In the genomic region with DNA sequence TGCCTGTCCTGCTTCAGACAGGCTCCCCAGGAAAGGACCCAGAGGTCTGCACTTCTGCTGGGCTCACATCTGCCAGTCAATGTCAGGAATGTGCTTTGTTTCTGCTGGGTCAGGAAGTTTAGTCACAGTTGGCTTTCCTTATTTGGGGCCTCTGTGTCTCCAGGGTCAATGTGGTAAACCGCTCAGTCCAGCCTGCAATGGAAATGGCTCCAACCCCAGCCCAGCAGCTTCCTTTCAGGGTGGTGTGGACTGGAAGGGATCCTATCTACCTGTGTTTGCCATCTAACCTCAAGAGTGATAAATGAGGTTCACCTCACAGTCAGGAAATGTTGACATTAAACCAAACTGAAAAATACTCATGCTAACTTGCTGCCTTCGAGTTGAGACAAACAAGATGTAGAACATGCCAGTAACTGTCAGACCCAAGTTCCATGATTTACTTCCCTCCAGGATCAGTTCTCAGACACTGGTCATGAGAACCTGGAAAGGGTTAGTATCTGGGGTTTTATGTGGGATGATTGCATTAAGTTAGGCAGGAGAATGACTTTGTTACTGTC, we compare ENCODE assay signal across 1 cellular context.
A peak's percentile ranks its signal among the peaks of the same experiment; 100 is the strongest.
TF ChIP-seq lines count a peak whose summit lies in the region.

No MANE protein-coding gene starts in this region.

TF ChIP-seq in K562, 482 proteins besides CTCF, POLR2A, EP300 and RAD21 (continued from another document and continues in another):
- TF ChIP-seq, protein P1, sequence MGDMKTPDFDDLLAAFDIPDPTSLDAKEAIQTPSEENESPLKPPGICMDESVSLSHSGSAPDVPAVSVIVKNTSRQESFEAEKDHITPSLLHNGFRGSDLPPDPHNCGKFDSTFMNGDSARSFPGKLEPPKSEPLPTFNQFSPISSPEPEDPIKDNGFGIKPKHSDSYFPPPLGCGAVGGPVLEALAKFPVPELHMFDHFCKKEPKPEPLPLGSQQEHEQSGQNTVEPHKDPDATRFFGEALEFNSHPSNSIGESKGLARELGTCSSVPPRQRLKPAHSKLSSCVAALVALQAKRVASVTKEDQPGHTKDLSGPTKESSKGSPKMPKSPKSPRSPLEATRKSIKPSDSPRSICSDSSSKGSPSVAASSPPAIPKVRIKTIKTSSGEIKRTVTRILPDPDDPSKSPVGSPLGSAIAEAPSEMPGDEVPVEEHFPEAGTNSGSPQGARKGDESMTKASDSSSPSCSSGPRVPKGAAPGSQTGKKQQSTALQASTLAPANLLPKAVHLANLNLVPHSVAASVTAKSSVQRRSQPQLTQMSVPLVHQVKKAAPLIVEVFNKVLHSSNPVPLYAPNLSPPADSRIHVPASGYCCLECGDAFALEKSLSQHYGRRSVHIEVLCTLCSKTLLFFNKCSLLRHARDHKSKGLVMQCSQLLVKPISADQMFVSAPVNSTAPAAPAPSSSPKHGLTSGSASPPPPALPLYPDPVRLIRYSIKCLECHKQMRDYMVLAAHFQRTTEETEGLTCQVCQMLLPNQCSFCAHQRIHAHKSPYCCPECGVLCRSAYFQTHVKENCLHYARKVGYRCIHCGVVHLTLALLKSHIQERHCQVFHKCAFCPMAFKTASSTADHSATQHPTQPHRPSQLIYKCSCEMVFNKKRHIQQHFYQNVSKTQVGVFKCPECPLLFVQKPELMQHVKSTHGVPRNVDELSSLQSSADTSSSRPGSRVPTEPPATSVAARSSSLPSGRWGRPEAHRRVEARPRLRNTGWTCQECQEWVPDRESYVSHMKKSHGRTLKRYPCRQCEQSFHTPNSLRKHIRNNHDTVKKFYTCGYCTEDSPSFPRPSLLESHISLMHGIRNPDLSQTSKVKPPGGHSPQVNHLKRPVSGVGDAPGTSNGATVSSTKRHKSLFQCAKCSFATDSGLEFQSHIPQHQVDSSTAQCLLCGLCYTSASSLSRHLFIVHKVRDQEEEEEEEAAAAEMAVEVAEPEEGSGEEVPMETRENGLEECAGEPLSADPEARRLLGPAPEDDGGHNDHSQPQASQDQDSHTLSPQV (IDR thresholded peaks at IDR 0.05) = 0 out of 2 replicates have a peak, but pooled peaks have one; percentile 25
- peak in 1 of 2 experiments; percentile 61; a peak in 2 of 4 replicates for TF ChIP-seq HDAC1 (IDR thresholded peaks at IDR 0.05)
- TF ChIP-seq ELF4 (CRISPR knock-in tag; IDR thresholded peaks at IDR 0.05) = 0 out of 2 replicates have a peak, but pooled peaks have one; percentile 19
- 0 out of 2 replicates have a peak, but pooled peaks have one; percentile 29 for TF ChIP-seq SMAD3 (CRISPR knock-in tag; conservative IDR thresholded peaks at IDR 0.05)
- TF ChIP-seq GABPA (tag; conservative IDR thresholded peaks at IDR 0.05; ENCODE audit: low read depth) = 0 out of 2 replicates have a peak, but pooled peaks have one; percentile 20
- peak; percentile 57; the same call in 1 of the 2 replicates for TF ChIP-seq HDAC2 (IDR thresholded peaks at IDR 0.05)
- TF ChIP-seq, protein P2, sequence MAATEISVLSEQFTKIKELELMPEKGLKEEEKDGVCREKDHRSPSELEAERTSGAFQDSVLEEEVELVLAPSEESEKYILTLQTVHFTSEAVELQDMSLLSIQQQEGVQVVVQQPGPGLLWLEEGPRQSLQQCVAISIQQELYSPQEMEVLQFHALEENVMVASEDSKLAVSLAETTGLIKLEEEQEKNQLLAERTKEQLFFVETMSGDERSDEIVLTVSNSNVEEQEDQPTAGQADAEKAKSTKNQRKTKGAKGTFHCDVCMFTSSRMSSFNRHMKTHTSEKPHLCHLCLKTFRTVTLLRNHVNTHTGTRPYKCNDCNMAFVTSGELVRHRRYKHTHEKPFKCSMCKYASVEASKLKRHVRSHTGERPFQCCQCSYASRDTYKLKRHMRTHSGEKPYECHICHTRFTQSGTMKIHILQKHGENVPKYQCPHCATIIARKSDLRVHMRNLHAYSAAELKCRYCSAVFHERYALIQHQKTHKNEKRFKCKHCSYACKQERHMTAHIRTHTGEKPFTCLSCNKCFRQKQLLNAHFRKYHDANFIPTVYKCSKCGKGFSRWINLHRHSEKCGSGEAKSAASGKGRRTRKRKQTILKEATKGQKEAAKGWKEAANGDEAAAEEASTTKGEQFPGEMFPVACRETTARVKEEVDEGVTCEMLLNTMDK (IDR thresholded peaks at IDR 0.05; ENCODE audit: borderline replicate concordance, insufficient read depth, low read depth, low read length, poor library complexity, severe bottlenecking) = no peak
- peak; percentile 39; the same call in 1 of the 2 replicates for TF ChIP-seq CREB1 (IDR thresholded peaks at IDR 0.05)
- no peak for TF ChIP-seq CREB1 (CRISPR knock-in tag; IDR thresholded peaks at IDR 0.05)
- peak in 1 of 2 experiments; percentile 23; a peak in 1 of 4 replicates for TF ChIP-seq TRIM24 (IDR thresholded peaks at IDR 0.05)
- TF ChIP-seq E2F3 (CRISPR knock-in tag; IDR thresholded peaks at IDR 0.05) = no peak
- peak in 1 of 2 experiments; percentile 54; a peak in 2 of 4 replicates for TF ChIP-seq FOXA3 (CRISPR knock-in tag; conservative IDR thresholded peaks at IDR 0.05 in 1 of 2, IDR thresholded peaks at IDR 0.05 in 1 of 2)
- no peak for TF ChIP-seq NR2C1 (IDR thresholded peaks at IDR 0.05)
- peak; percentile 63; the same call in 1 of the 2 replicates for TF ChIP-seq NR2C1 (tag; IDR thresholded peaks at IDR 0.05)
- TF ChIP-seq, protein P3, sequence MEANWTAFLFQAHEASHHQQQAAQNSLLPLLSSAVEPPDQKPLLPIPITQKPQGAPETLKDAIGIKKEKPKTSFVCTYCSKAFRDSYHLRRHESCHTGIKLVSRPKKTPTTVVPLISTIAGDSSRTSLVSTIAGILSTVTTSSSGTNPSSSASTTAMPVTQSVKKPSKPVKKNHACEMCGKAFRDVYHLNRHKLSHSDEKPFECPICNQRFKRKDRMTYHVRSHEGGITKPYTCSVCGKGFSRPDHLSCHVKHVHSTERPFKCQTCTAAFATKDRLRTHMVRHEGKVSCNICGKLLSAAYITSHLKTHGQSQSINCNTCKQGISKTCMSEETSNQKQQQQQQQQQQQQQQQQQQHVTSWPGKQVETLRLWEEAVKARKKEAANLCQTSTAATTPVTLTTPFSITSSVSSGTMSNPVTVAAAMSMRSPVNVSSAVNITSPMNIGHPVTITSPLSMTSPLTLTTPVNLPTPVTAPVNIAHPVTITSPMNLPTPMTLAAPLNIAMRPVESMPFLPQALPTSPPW (CRISPR knock-in tag; IDR thresholded peaks at IDR 0.05) = peak; percentile 24; the same call in 1 of the 2 replicates
- peak; percentile 54; the same call in 1 of the 2 replicates for TF ChIP-seq LCOR (CRISPR knock-in tag; IDR thresholded peaks at IDR 0.05)
- peak; percentile 96 for TF ChIP-seq ZEB2 (IDR thresholded peaks at IDR 0.05)
- TF ChIP-seq SRSF9 (IDR thresholded peaks at IDR 0.05; ENCODE audit: borderline replicate concordance, low read depth, low read length) = no peak
- TF ChIP-seq, protein P4, sequence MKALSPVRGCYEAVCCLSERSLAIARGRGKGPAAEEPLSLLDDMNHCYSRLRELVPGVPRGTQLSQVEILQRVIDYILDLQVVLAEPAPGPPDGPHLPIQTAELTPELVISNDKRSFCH (CRISPR knock-in tag; IDR thresholded peaks at IDR 0.05) = no peak
- TF ChIP-seq, protein P4 (tag; IDR thresholded peaks at IDR 0.05) = peak; percentile 37; the same call in 1 of the 2 replicates
- peak; percentile 78 for TF ChIP-seq CTBP1 (IDR thresholded peaks at IDR 0.05; ENCODE audit: borderline replicate concordance)
- TF ChIP-seq ETS2 (tag; IDR thresholded peaks at IDR 0.05; ENCODE audit: borderline replicate concordance, poor library complexity, severe bottlenecking) = no peak
- peak in 1 of 2 experiments; percentile 30; a peak in 1 of 3 replicates for TF ChIP-seq CBX3 (IDR thresholded peaks at IDR 0.05; ENCODE audit: borderline replicate concordance in 1 of 2, low read length in 2 of 2)
- TF ChIP-seq FOXP1 (CRISPR knock-in tag; IDR thresholded peaks at IDR 0.05) = 0 out of 2 replicates have a peak, but pooled peaks have one; percentile 35
- peak; percentile 17; the same call in 1 of the 2 replicates for TF ChIP-seq CAMTA2 (CRISPR knock-in tag; conservative IDR thresholded peaks at IDR 0.05)
- TF ChIP-seq NCOR1 (IDR thresholded peaks at IDR 0.05) = peak; percentile 65
- TF ChIP-seq, protein P5, sequence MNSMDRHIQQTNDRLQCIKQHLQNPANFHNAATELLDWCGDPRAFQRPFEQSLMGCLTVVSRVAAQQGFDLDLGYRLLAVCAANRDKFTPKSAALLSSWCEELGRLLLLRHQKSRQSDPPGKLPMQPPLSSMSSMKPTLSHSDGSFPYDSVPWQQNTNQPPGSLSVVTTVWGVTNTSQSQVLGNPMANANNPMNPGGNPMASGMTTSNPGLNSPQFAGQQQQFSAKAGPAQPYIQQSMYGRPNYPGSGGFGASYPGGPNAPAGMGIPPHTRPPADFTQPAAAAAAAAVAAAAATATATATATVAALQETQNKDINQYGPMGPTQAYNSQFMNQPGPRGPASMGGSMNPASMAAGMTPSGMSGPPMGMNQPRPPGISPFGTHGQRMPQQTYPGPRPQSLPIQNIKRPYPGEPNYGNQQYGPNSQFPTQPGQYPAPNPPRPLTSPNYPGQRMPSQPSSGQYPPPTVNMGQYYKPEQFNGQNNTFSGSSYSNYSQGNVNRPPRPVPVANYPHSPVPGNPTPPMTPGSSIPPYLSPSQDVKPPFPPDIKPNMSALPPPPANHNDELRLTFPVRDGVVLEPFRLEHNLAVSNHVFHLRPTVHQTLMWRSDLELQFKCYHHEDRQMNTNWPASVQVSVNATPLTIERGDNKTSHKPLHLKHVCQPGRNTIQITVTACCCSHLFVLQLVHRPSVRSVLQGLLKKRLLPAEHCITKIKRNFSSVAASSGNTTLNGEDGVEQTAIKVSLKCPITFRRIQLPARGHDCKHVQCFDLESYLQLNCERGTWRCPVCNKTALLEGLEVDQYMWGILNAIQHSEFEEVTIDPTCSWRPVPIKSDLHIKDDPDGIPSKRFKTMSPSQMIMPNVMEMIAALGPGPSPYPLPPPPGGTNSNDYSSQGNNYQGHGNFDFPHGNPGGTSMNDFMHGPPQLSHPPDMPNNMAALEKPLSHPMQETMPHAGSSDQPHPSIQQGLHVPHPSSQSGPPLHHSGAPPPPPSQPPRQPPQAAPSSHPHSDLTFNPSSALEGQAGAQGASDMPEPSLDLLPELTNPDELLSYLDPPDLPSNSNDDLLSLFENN (IDR thresholded peaks at IDR 0.05; ENCODE audit: low read depth in 2 of 2, low read length in 2 of 2) = 0 out of 4 replicates have a peak, but pooled peaks of 1 of the 2 experiments have one; percentile 58
- TF ChIP-seq HOXB6 (CRISPR knock-in tag; IDR thresholded peaks at IDR 0.05; ENCODE audit: borderline replicate concordance) = no peak
- TF ChIP-seq, protein P6, sequence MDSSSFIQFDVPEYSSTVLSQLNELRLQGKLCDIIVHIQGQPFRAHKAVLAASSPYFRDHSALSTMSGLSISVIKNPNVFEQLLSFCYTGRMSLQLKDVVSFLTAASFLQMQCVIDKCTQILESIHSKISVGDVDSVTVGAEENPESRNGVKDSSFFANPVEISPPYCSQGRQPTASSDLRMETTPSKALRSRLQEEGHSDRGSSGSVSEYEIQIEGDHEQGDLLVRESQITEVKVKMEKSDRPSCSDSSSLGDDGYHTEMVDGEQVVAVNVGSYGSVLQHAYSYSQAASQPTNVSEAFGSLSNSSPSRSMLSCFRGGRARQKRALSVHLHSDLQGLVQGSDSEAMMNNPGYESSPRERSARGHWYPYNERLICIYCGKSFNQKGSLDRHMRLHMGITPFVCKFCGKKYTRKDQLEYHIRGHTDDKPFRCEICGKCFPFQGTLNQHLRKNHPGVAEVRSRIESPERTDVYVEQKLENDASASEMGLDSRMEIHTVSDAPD (CRISPR knock-in tag; IDR thresholded peaks at IDR 0.05) = no peak
- no peak for TF ChIP-seq BRF1 (IDR thresholded peaks at IDR 0.05; ENCODE audit: borderline replicate concordance, extremely low read depth, insufficient read length)
- peak; percentile 70 for TF ChIP-seq RBM39 (optimal IDR thresholded peaks at IDR 0.05; ENCODE audit: low read depth, low read length)
- TF ChIP-seq TEAD1 (CRISPR knock-in tag; IDR thresholded peaks at IDR 0.05) = peak; percentile 82 to 85; a peak in 3 of 4 replicates
- no peak for TF ChIP-seq XRCC5 (IDR thresholded peaks at IDR 0.05; ENCODE audit: low read depth, low read length)
- TF ChIP-seq, protein P7, sequence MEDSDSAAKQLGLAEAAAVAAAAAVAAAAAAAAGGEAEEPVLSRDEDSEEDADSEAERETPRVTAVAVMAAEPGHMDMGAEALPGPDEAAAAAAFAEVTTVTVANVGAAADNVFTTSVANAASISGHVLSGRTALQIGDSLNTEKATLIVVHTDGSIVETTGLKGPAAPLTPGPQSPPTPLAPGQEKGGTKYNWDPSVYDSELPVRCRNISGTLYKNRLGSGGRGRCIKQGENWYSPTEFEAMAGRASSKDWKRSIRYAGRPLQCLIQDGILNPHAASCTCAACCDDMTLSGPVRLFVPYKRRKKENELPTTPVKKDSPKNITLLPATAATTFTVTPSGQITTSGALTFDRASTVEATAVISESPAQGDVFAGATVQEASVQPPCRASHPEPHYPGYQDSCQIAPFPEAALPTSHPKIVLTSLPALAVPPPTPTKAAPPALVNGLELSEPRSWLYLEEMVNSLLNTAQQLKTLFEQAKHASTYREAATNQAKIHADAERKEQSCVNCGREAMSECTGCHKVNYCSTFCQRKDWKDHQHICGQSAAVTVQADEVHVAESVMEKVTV (CRISPR knock-in tag; IDR thresholded peaks at IDR 0.05) = no peak
- 0 out of 2 replicates have a peak, but pooled peaks have one; percentile 19 for TF ChIP-seq ZNF766 (CRISPR knock-in tag; conservative IDR thresholded peaks at IDR 0.05)
- 0 out of 2 replicates have a peak, but pooled peaks have one; percentile 35 for TF ChIP-seq MTA1 (IDR thresholded peaks at IDR 0.05; ENCODE audit: borderline replicate concordance)
- TF ChIP-seq DMBX1 (CRISPR knock-in tag; IDR thresholded peaks at IDR 0.05; ENCODE audit: borderline replicate concordance) = 0 out of 2 replicates have a peak, but pooled peaks have one; percentile 36
- TF ChIP-seq STAT5A (IDR thresholded peaks at IDR 0.05; ENCODE audit: borderline replicate concordance, low read length) = peak; percentile 67
- TF ChIP-seq, protein P8, sequence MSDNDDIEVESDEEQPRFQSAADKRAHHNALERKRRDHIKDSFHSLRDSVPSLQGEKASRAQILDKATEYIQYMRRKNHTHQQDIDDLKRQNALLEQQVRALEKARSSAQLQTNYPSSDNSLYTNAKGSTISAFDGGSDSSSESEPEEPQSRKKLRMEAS (CRISPR knock-in tag; IDR thresholded peaks at IDR 0.05) = peak; percentile 36; the same call in 1 of the 2 replicates
- TF ChIP-seq GABPB1 (CRISPR knock-in tag; IDR thresholded peaks at IDR 0.05) = 0 out of 2 replicates have a peak, but pooled peaks have one; percentile 49
- no peak for TF ChIP-seq FOXM1 (IDR thresholded peaks at IDR 0.05; ENCODE audit: low read depth)
- TF ChIP-seq FOXM1 (CRISPR knock-in tag; IDR thresholded peaks at IDR 0.05; ENCODE audit: low read depth) = no peak
- TF ChIP-seq ZNF263 (CRISPR knock-in tag; IDR thresholded peaks at IDR 0.05; ENCODE audit: borderline replicate concordance) = no peak
- 0 out of 2 replicates have a peak, but pooled peaks have one; percentile 15 for TF ChIP-seq SMARCC2 (IDR thresholded peaks at IDR 0.05; ENCODE audit: low read depth)
- peak; percentile 60 for TF ChIP-seq MAFF (IDR thresholded peaks at IDR 0.05; ENCODE audit: low read length)
- TF ChIP-seq POLR2AphosphoS5 (IDR thresholded peaks at IDR 0.05; ENCODE audit: control insufficient read depth, insufficient read depth, low read depth, low read length) = peak; percentile 70
- peak; percentile 55 for TF ChIP-seq PML (IDR thresholded peaks at IDR 0.05; ENCODE audit: low read length)
- TF ChIP-seq PCBP1 (IDR thresholded peaks at IDR 0.05; ENCODE audit: low read depth, low read length, poor library complexity, severe bottlenecking) = no peak
- TF ChIP-seq TEAD4 (IDR thresholded peaks at IDR 0.05; ENCODE audit: low read length) = peak; percentile 91
- TF ChIP-seq TEAD4 (CRISPR knock-in tag; IDR thresholded peaks at IDR 0.05; ENCODE audit: borderline replicate concordance) = no peak
